In the genomic region with DNA sequence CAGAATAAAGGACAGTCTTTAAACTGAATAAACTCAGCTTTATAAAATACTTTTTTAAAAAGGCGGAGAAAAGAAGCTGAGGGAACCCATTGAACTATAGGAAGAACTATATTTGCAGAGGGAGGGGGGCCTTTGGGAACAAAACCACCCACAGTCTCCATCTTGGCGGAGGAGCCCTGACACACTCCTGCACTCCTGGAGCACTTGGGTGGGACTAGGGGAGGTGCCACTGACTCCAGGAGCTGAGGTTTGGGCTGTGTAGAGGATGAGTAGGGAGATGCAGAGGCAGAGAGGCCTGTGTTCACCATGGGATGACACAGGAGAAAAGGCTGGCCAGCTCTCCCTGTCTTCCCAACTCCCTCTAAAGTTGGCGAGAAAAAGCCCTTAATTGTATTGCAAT, we compare ENCODE assay signal across 42 cellular contexts. TPM values are rescaled to one million over a fixed set of nuclear protein-coding genes. Genes with fewer than 3 reads are reported as not detected.
"Had no signal": no experiment of that assay in that cellular context is flagged by ENCODE, and none has a peak within 500 bp of the region (broad histone marks: within the 10 kb centered on the region; RNA-seq: fewer than 3 reads in every experiment).

No MANE protein-coding gene starts in this region.

- H3K9me3 Mint-ChIP-seq: activated naive CD4-positive, alpha-beta T cell treated with anti-CD3 and anti-CD28 coated beads for 36 hours; activated naive CD4-positive, alpha-beta T cell treated with anti-CD3 and anti-CD28 coated beads, Interleukin-2, amount 10 ng/mL, durations not matched to agents 7 days and 5 days; activated naive CD4-positive, alpha-beta T cell treated with anti-CD3 and anti-CD28 coated beads, Interleukin-2, amount 50 U/mL, for 24 hours; activated naive CD4-positive, alpha-beta T cell treated with anti-CD3 and anti-CD28 coated beads, Interleukin-2, amount 50 U/mL, for 72 hours; activated naive CD8-positive, alpha-beta T cell treated with anti-CD3 and anti-CD28 coated beads for 36 hours; activated naive CD8-positive, alpha-beta T cell treated with anti-CD3 and anti-CD28 coated beads, Interleukin-2, amount 10 ng/mL, durations not matched to agents 7 days and 5 days; activated naive CD8-positive, alpha-beta T cell treated with anti-CD3 and anti-CD28 coated beads, Interleukin-2, amount 50 U/mL, for 24 hours; activated T-cell treated with anti-CD3 and anti-CD28 coated beads, Interleukin-2, amount 50 U/mL, for 24 hours; activated T-cell treated with anti-CD3 and anti-CD28 coated beads, Interleukin-2, amount 50 U/mL, for 4 hours; activated T-helper 1 cell treated with anti-CD3 and anti-CD28 coated beads, Interleukin-12 subunit alpha, Interleukin-12 subunit beta, Interleukin-2, Interleukin-4 antibody, amounts not matched to agents 30 ng/mL and 10 ng/mL and 1 ng/mL, durations not matched to agents 14 hours and 24 hours and 36 hours; activated T-helper 17 cell treated with anti-CD3 and anti-CD28 coated beads, Interleukin-2, amount 50 U/mL, for 72 hours; activated T-helper 2 cell treated with anti-CD3 and anti-CD28 coated beads, Interferon-gamma antibody, Interleukin-2, Interleukin-4, amounts not matched to agents 10 μg/mL and 5 μg/mL and 100 μg/mL, durations not matched to agents 14 hours and 24 hours and 36 hours; brain; central memory CD8-positive, alpha-beta T cell had no signal

- H3K36me3 ChIP-seq: brain microvascular endothelial cell, breast epithelium had no signal

- H3K27ac ChIP-seq: adrenal gland, ascending aorta, brain microvascular endothelial cell, breast epithelium, cardiac muscle cell had no signal

- DNase-seq: activated effector memory CD4-positive, alpha-beta T cell treated with anti-CD3 and anti-CD28 coated beads, Interleukin-2, amount 50 U/mL, for 16 hours; activated effector memory CD4-positive, alpha-beta T cell treated with Interleukin-2 at 50 U/mL for 16 hours; activated gamma-delta T cell; activated gamma-delta T cell treated with Interleukin-2 at 50 U/mL for 16 hours; activated naive CD4-positive, alpha-beta T cell; activated naive CD4-positive, alpha-beta T cell treated with anti-CD3 and anti-CD28 coated beads for 36 hours; activated naive CD4-positive, alpha-beta T cell treated with anti-CD3 and anti-CD28 coated beads, Interleukin-2, amount 10 ng/mL, durations not matched to agents 7 days and 5 days; activated naive CD4-positive, alpha-beta T cell treated with anti-CD3 and anti-CD28 coated beads, Interleukin-2, amount 50 U/mL, for 16 hours; activated naive CD4-positive, alpha-beta T cell treated with Interleukin-2 at 50 U/mL for 16 hours; activated naive CD8-positive, alpha-beta T cell treated with anti-CD3 and anti-CD28 coated beads for 36 hours; activated naive CD8-positive, alpha-beta T cell treated with anti-CD3 and anti-CD28 coated beads, Interleukin-2, amount 10 ng/mL, durations not matched to agents 7 days and 5 days; activated naive CD8-positive, alpha-beta T cell treated with anti-CD3 and anti-CD28 coated beads, Interleukin-2, amount 50 U/mL, for 24 hours; activated T-cell treated with anti-CD3 and anti-CD28 coated beads, Interleukin-2, amount 50 U/mL, for 1 hour; activated T-cell treated with anti-CD3 and anti-CD28 coated beads, Interleukin-2, amount 50 U/mL, for 24 hours; activated T-cell treated with anti-CD3 and anti-CD28 coated beads, Interleukin-2, amount 50 U/mL, for 4 hours; activated T-cell treated with anti-CD3 and anti-CD28 coated beads, Interleukin-2, amount 50 U/mL, for 48 hours; adrenal gland; amniotic stem cell; amygdala; anterior cingulate cortex; aorta; brain microvascular endothelial cell; central memory CD4-positive, alpha-beta T cell; cerebellar nuclear complex had no signal

- H3K27me3 ChIP-seq: adrenal gland, ascending aorta, body of pancreas, brain microvascular endothelial cell, breast epithelium, cardiac muscle cell had no signal

- H3K4me1 ChIP-seq: ascending aorta, breast epithelium had no signal

- H3K27me3 Mint-ChIP-seq: activated naive CD4-positive, alpha-beta T cell treated with anti-CD3 and anti-CD28 coated beads, Interleukin-2, amount 10 ng/mL, durations not matched to agents 7 days and 5 days; activated naive CD4-positive, alpha-beta T cell treated with anti-CD3 and anti-CD28 coated beads, Interleukin-2, amount 50 U/mL, for 24 hours; activated naive CD8-positive, alpha-beta T cell; activated naive CD8-positive, alpha-beta T cell treated with anti-CD3 and anti-CD28 coated beads for 36 hours; activated naive CD8-positive, alpha-beta T cell treated with anti-CD3 and anti-CD28 coated beads, Interleukin-2, amount 10 ng/mL, durations not matched to agents 7 days and 5 days; activated naive CD8-positive, alpha-beta T cell treated with anti-CD3 and anti-CD28 coated beads, Interleukin-2, amount 50 U/mL, for 24 hours; activated T-cell treated with anti-CD3 and anti-CD28 coated beads, Interleukin-2, amount 50 U/mL, for 24 hours; activated T-helper 17 cell treated with anti-CD3 and anti-CD28 coated beads, Interleukin-2, amount 50 U/mL, for 72 hours; brain; central memory CD8-positive, alpha-beta T cell had no signal

- ATAC-seq: activated naive CD4-positive, alpha-beta T cell treated with anti-CD3 and anti-CD28 coated beads, Interleukin-2, amount 50 U/mL, for 72 hours; activated naive CD8-positive, alpha-beta T cell treated with anti-CD3 and anti-CD28 coated beads, Interleukin-2, amount 50 U/mL, for 24 hours; activated T-cell treated with anti-CD3 and anti-CD28 coated beads, Interleukin-2, amount 50 U/mL, for 4 hours; activated T-helper 17 cell treated with anti-CD3 and anti-CD28 coated beads, Interleukin-2, amount 50 U/mL, for 72 hours had no signal

- H3K4me3 ChIP-seq: adrenal gland, ascending aorta, body of pancreas, breast epithelium, cardiac muscle cell had no signal

- H3K27ac Mint-ChIP-seq: activated naive CD4-positive, alpha-beta T cell treated with anti-CD3 and anti-CD28 coated beads for 36 hours; activated naive CD4-positive, alpha-beta T cell treated with anti-CD3 and anti-CD28 coated beads, Interleukin-2, amount 10 ng/mL, durations not matched to agents 7 days and 5 days; activated naive CD4-positive, alpha-beta T cell treated with anti-CD3 and anti-CD28 coated beads, Interleukin-2, amount 50 U/mL, for 24 hours; activated naive CD8-positive, alpha-beta T cell; activated naive CD8-positive, alpha-beta T cell treated with anti-CD3 and anti-CD28 coated beads for 36 hours; activated naive CD8-positive, alpha-beta T cell treated with anti-CD3 and anti-CD28 coated beads, Interleukin-2, amount 10 ng/mL, durations not matched to agents 7 days and 5 days; activated naive CD8-positive, alpha-beta T cell treated with anti-CD3 and anti-CD28 coated beads, Interleukin-2, amount 50 U/mL, for 24 hours; activated T-cell treated with anti-CD3 and anti-CD28 coated beads, Interleukin-2, amount 50 U/mL, for 24 hours; activated T-helper 1 cell treated with anti-CD3 and anti-CD28 coated beads, Interleukin-12 subunit alpha, Interleukin-12 subunit beta, Interleukin-2, Interleukin-4 antibody, amounts not matched to agents 30 ng/mL and 10 ng/mL and 1 ng/mL, durations not matched to agents 14 hours and 24 hours and 36 hours; activated T-helper 17 cell treated with anti-CD3 and anti-CD28 coated beads, Interleukin-2, amount 50 U/mL, for 72 hours; activated T-helper 2 cell treated with anti-CD3 and anti-CD28 coated beads, Interferon-gamma antibody, Interleukin-2, Interleukin-4, amounts not matched to agents 10 μg/mL and 5 μg/mL and 100 μg/mL, durations not matched to agents 14 hours and 24 hours and 36 hours; brain had no signal

- H3K4me3 Mint-ChIP-seq: activated naive CD4-positive, alpha-beta T cell treated with anti-CD3 and anti-CD28 coated beads for 36 hours; activated naive CD4-positive, alpha-beta T cell treated with anti-CD3 and anti-CD28 coated beads, Interleukin-2, amount 10 ng/mL, durations not matched to agents 7 days and 5 days; activated naive CD4-positive, alpha-beta T cell treated with anti-CD3 and anti-CD28 coated beads, Interleukin-2, amount 50 U/mL, for 24 hours; activated naive CD8-positive, alpha-beta T cell; activated naive CD8-positive, alpha-beta T cell treated with anti-CD3 and anti-CD28 coated beads for 36 hours; activated naive CD8-positive, alpha-beta T cell treated with anti-CD3 and anti-CD28 coated beads, Interleukin-2, amount 10 ng/mL, durations not matched to agents 7 days and 5 days; activated naive CD8-positive, alpha-beta T cell treated with anti-CD3 and anti-CD28 coated beads, Interleukin-2, amount 50 U/mL, for 24 hours; activated T-cell treated with anti-CD3 and anti-CD28 coated beads, Interleukin-2, amount 50 U/mL, for 24 hours; activated T-cell treated with anti-CD3 and anti-CD28 coated beads, Interleukin-2, amount 50 U/mL, for 4 hours; activated T-helper 1 cell treated with anti-CD3 and anti-CD28 coated beads, Interleukin-12 subunit alpha, Interleukin-12 subunit beta, Interleukin-2, Interleukin-4 antibody, amounts not matched to agents 30 ng/mL and 10 ng/mL and 1 ng/mL, durations not matched to agents 14 hours and 24 hours and 36 hours; activated T-helper 17 cell treated with anti-CD3 and anti-CD28 coated beads, Interleukin-2, amount 50 U/mL, for 72 hours; brain; central memory CD8-positive, alpha-beta T cell had no signal

- H3K9me3 ChIP-seq: adrenal gland, ascending aorta, body of pancreas, breast epithelium had no signal

- H3K4me1 Mint-ChIP-seq: activated naive CD4-positive, alpha-beta T cell treated with anti-CD3 and anti-CD28 coated beads, Interleukin-2, amount 50 U/mL, for 24 hours; activated naive CD8-positive, alpha-beta T cell treated with anti-CD3 and anti-CD28 coated beads for 36 hours; activated naive CD8-positive, alpha-beta T cell treated with anti-CD3 and anti-CD28 coated beads, Interleukin-2, amount 10 ng/mL, durations not matched to agents 7 days and 5 days; activated naive CD8-positive, alpha-beta T cell treated with anti-CD3 and anti-CD28 coated beads, Interleukin-2, amount 50 U/mL, for 24 hours; activated T-helper 17 cell treated with anti-CD3 and anti-CD28 coated beads, Interleukin-2, amount 50 U/mL, for 72 hours; central memory CD8-positive, alpha-beta T cell had no signal

RNA-seq across cellular contexts. Expression of a gene that starts 47.4 kb away (rescaled TPM):
- total RNA-seq: ascending aorta, bronchial epithelial cell, chondrocyte had no signal

RNA-seq across cellular contexts. Expression of a gene that starts 52.6 kb away (rescaled TPM):
- total RNA-seq: activated naive CD4-positive, alpha-beta T cell treated with anti-CD3 and anti-CD28 coated beads for 36 hours; activated naive CD4-positive, alpha-beta T cell treated with anti-CD3 and anti-CD28 coated beads, Interleukin-2, amount 50 U/mL, for 72 hours; activated naive CD8-positive, alpha-beta T cell treated with anti-CD3 and anti-CD28 coated beads for 36 hours; activated naive CD8-positive, alpha-beta T cell treated with anti-CD3 and anti-CD28 coated beads, Interleukin-2, amount 10 ng/mL, durations not matched to agents 7 days and 5 days; activated T-cell treated with anti-CD3 and anti-CD28 coated beads, Interleukin-2, amount 50 U/mL, for 4 hours; activated T-helper 1 cell treated with anti-CD3 and anti-CD28 coated beads, Interleukin-12 subunit alpha, Interleukin-12 subunit beta, Interleukin-2, Interleukin-4 antibody, amounts not matched to agents 30 ng/mL and 10 ng/mL and 1 ng/mL, durations not matched to agents 14 hours and 24 hours and 36 hours; activated T-helper 17 cell treated with anti-CD3 and anti-CD28 coated beads, Interleukin-2, amount 50 U/mL, for 72 hours; activated T-helper 2 cell treated with anti-CD3 and anti-CD28 coated beads, Interferon-gamma antibody, Interleukin-2, Interleukin-4, amounts not matched to agents 10 μg/mL and 5 μg/mL and 100 μg/mL, durations not matched to agents 14 hours and 24 hours and 36 hours; adrenal gland; ascending aorta; astrocyte; body of pancreas; bronchial epithelial cell; cardiac muscle cell; cardiac septum; cerebellum; chondrocyte had no signal
- polyA plus RNA-seq: adipose tissue, adrenal gland, aorta, cardiac muscle cell had no signal
